27 cellular contexts compared by ENCODE assay signal in the genomic region with DNA sequence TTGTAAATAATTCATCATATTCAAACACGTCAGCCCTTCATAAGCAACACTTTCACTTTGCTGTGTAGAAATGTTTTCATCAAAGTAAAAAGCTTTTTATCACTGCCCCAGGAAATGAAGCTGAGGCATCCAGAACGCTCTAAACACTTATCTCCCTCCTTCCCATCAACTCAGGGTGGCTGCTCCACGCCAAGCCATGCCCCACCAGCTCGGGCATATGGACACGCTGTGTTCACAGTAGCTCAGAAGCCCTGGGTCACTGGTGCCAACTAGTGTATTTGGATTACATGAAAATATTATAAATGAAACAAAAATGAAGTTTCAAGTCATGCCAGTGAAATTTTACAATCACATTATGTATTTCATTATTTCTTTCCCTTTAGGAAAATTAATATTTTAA. TPM values are rescaled to one million over a fixed set of nuclear protein-coding genes. Genes with fewer than 3 reads are reported as not detected.
DNase-seq lines count a peak whose midpoint lies in the region; ATAC-seq and TF ChIP-seq lines count a peak whose summit lies in the region.
"Had no signal": no experiment of that assay in that cellular context is flagged by ENCODE, and none has a peak within 500 bp of the region (broad histone marks: within the 10 kb centered on the region; RNA-seq: fewer than 3 reads in every experiment).

No MANE protein-coding gene starts in this region.

- H3K27ac ChIP-seq in SK-N-SH (ENCODE audit: low read depth in 2 of 2, low read length in 1 of 2), result no peak overlapping the region
- H3K27ac ChIP-seq: 22Rv1, BLaER1, GM23248 had no signal

- no peaks in the 10 kb centered on the region for H3K9me3 Mint-ChIP-seq in activated CD4-positive, alpha-beta memory T cell treated with anti-CD3 and anti-CD28 coated beads for 36 hours
- H3K9me3 Mint-ChIP-seq in natural killer cell, result no peaks in the 10 kb centered on the region
- H3K9me3 Mint-ChIP-seq: CD4-positive, alpha-beta T cell; H9 had no signal

- no peaks in the 10 kb centered on the region for H3K4me1 Mint-ChIP-seq in activated CD4-positive, alpha-beta memory T cell treated with anti-CD3 and anti-CD28 coated beads for 36 hours (ENCODE audit: low read depth)
- no peaks in the 10 kb centered on the region for H3K4me1 Mint-ChIP-seq in natural killer cell

- no peak overlapping the region for H2AFZ ChIP-seq in SK-N-SH (ENCODE audit: low read depth)
- H2AFZ ChIP-seq: GM23248 had no signal

- no peaks in the 10 kb centered on the region for H3K36me3 Mint-ChIP-seq in activated CD4-positive, alpha-beta memory T cell treated with anti-CD3 and anti-CD28 coated beads for 36 hours
- H3K36me3 Mint-ChIP-seq in natural killer cell, result no peaks in the 10 kb centered on the region

- TF ChIP-seq EP300 in SK-N-SH (IDR thresholded peaks at IDR 0.05; ENCODE audit: borderline replicate concordance in 1 of 2, low read depth in 1 of 2, low read length in 1 of 2), result no peak

- no peak for TF ChIP-seq CTCF in SK-N-SH (IDR thresholded peaks at IDR 0.05)
- TF ChIP-seq CTCF in natural killer cell (IDR thresholded peaks at IDR 0.05), result no peak

- peaks cover 5% of the 10 kb centered on the region for H3F3A ChIP-seq in SK-N-SH (replicated peaks; ENCODE audit: insufficient read depth)

- no peaks in the 10 kb centered on the region for H4K20me1 ChIP-seq in SK-N-SH (ENCODE audit: insufficient read depth)
- H4K20me1 ChIP-seq: BLaER1 had no signal

- H3K27me3 ChIP-seq in SK-N-SH (ENCODE audit: insufficient read depth), result no peaks in the 10 kb centered on the region
- H3K27me3 ChIP-seq: BLaER1 had no signal

- no peak overlapping the region for H3K27ac Mint-ChIP-seq in activated CD4-positive, alpha-beta memory T cell treated with anti-CD3 and anti-CD28 coated beads for 36 hours
- H3K27ac Mint-ChIP-seq in natural killer cell, result no peak overlapping the region
- H3K27ac Mint-ChIP-seq: CD4-positive, alpha-beta T cell; H9; HFFc6 had no signal

- DNase-seq in SK-N-SH, result no peak
- DNase-seq in cerebellar cortex (ENCODE audit: low spot score), result peak; percentile 81
- DNase-seq in glomerular visceral epithelial cell (ENCODE audit: extremely low spot score), result peak; percentile 56
- DNase-seq in activated CD4-positive, alpha-beta memory T cell treated with anti-CD3 and anti-CD28 coated beads for 36 hours, result no peak
- DNase-seq in natural killer cell, result no peak
- no peak for DNase-seq in NCI-H2171 (lab: John Stamatoyannopoulos, UW)
- no peak for DNase-seq in activated CD4-positive, alpha-beta T cell treated with anti-CD3 and anti-CD28 coated beads, Interleukin-2, amount 50 U/mL, for 4 hours
- DNase-seq: ACHN; Caco-2; CD4-positive, alpha-beta T cell; DMS 273 treated with DMSO at 0.1 percent for 48 hours; DMS79 treated with DMSO at 0.1 percent for 48 hours; GM23248; H9; HFFc6; Kasumi-1; MM.1S; NCI-H1092; NCI-H1436 treated with DMSO at 0.1 percent for 48 hours; NCI-H1930; NCI-H226; NCI-H510A treated with DMSO at 0.1 percent for 48 hours; NCI-H774; Right ventricle myocardium superior had no signal

- WGBS in SK-N-SH (ENCODE audit: low lambda C conversion rate), result 54% methylated on average over 5 of the region's 5 CpGs

- no peaks in the 10 kb centered on the region for H3K36me3 ChIP-seq in SK-N-SH (replicated peaks in 1 of 2; ENCODE audit: control insufficient read depth in 1 of 2, insufficient read depth in 2 of 2, low read length in 1 of 2)
- H3K36me3 ChIP-seq: BLaER1 had no signal

- no peaks in the 10 kb centered on the region for H3K9me3 ChIP-seq in SK-N-SH
- H3K9me3 ChIP-seq: BLaER1, Caco-2 had no signal

- no peaks in the 10 kb centered on the region for H3K79me2 ChIP-seq in SK-N-SH (ENCODE audit: insufficient read depth)

- TF ChIP-seq RAD21 in SK-N-SH (IDR thresholded peaks at IDR 0.05; ENCODE audit: low read length), result no peak

- H3K9me2 ChIP-seq in SK-N-SH, result no peaks in the 10 kb centered on the region

- POLR2A ChIA-PET in SK-N-SH (lab: Yijun Ruan, JAX), result no interaction called here
- POLR2A ChIA-PET in activated CD4-positive, alpha-beta memory T cell treated with anti-CD3 and anti-CD28 coated beads for 36 hours (lab: Charles Lee), result no interaction called here

- no peak overlapping the region for H3K4me3 Mint-ChIP-seq in activated CD4-positive, alpha-beta memory T cell treated with anti-CD3 and anti-CD28 coated beads for 36 hours
- no peak overlapping the region for H3K4me3 Mint-ChIP-seq in natural killer cell
- H3K4me3 Mint-ChIP-seq: CD4-positive, alpha-beta T cell; H9; HFFc6 had no signal

- peaks cover 0 to 7% of the 10 kb centered on the region in 2 experiments; a peak in 1 of 4 replicates for H3K4me1 ChIP-seq in SK-N-SH (ENCODE audit: control insufficient read depth in 1 of 2, insufficient read depth in 2 of 2, low read depth in 1 of 2, low read length in 1 of 2)

- H3K9ac ChIP-seq in SK-N-SH, result no peak overlapping the region
- H3K9ac ChIP-seq: BLaER1, GM23248 had no signal

- CTCF ChIA-PET in SK-N-SH (lab: Yijun Ruan, JAX), result no interaction called here
- CTCF ChIA-PET in activated CD4-positive, alpha-beta memory T cell treated with anti-CD3 and anti-CD28 coated beads for 36 hours (lab: Charles Lee), result no interaction called here

- H3K4me2 ChIP-seq in SK-N-SH, result peak overlapping the region; percentile 50; the same call in 1 of the 2 replicates
- H3K4me2 ChIP-seq: BLaER1 had no signal

- ATAC-seq in SK-N-SH treated with all-trans-retinoic acid at 6 μM for 48 hours (no peak), natural killer cell (no peak)

- peaks cover 2% of the 10 kb centered on the region for H3K27me3 Mint-ChIP-seq in activated CD4-positive, alpha-beta memory T cell treated with anti-CD3 and anti-CD28 coated beads for 36 hours
- peaks cover 0 to 2% of the 10 kb centered on the region in 2 donors for H3K27me3 Mint-ChIP-seq in natural killer cell (ENCODE audit: low read depth in 2 of 2)

- intact Hi-C loops in activated CD4-positive, alpha-beta memory T cell treated with anti-CD3 and anti-CD28 coated beads for 36 hours (cut with micrococcal nuclease), result no loop called here
- intact Hi-C loops in natural killer cell (cut with micrococcal nuclease), result no loop called here

- H3K4me3 ChIP-seq in SK-N-SH (ENCODE audit: low read depth in 2 of 2, low read length in 1 of 2), result no peak overlapping the region
- H3K4me3 ChIP-seq: BLaER1, GM23248 had no signal

TF ChIP-seq in SK-N-SH, 30 proteins besides CTCF, POLR2A, EP300 and RAD21 (continues in another document):
- no peak for TF ChIP-seq GATA2 (CRISPR knock-in tag; IDR thresholded peaks at IDR 0.05)
- TF ChIP-seq TCF12 (IDR thresholded peaks at IDR 0.05), result no peak
- TF ChIP-seq, protein P1, sequence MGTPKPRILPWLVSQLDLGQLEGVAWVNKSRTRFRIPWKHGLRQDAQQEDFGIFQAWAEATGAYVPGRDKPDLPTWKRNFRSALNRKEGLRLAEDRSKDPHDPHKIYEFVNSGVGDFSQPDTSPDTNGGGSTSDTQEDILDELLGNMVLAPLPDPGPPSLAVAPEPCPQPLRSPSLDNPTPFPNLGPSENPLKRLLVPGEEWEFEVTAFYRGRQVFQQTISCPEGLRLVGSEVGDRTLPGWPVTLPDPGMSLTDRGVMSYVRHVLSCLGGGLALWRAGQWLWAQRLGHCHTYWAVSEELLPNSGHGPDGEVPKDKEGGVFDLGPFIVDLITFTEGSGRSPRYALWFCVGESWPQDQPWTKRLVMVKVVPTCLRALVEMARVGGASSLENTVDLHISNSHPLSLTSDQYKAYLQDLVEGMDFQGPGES (IDR thresholded peaks at IDR 0.05; ENCODE audit: low read depth, low read length), result no peak
- no peak for TF ChIP-seq RFX5 (IDR thresholded peaks at IDR 0.05; ENCODE audit: low read length)
- no peak for TF ChIP-seq NFIC (IDR thresholded peaks at IDR 0.05; ENCODE audit: borderline replicate concordance)
- TF ChIP-seq, protein P2, sequence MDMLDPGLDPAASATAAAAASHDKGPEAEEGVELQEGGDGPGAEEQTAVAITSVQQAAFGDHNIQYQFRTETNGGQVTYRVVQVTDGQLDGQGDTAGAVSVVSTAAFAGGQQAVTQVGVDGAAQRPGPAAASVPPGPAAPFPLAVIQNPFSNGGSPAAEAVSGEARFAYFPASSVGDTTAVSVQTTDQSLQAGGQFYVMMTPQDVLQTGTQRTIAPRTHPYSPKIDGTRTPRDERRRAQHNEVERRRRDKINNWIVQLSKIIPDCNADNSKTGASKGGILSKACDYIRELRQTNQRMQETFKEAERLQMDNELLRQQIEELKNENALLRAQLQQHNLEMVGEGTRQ (IDR thresholded peaks at IDR 0.05; ENCODE audit: borderline replicate concordance, low read depth, low read length), result no peak

TF ChIP-seq in SK-N-SH treated with all-trans-retinoic acid at 6 μM for 48 hours, 23 proteins besides CTCF, POLR2A, EP300 and RAD21 (continues in another document):
- TF ChIP-seq ARNTL (CRISPR knock-in tag; IDR thresholded peaks at IDR 0.05; ENCODE audit: borderline replicate concordance, low read depth) (no peak), ZC3H10 (CRISPR knock-in tag; IDR thresholded peaks at IDR 0.05) (no peak), ZNF70 (CRISPR knock-in tag; IDR thresholded peaks at IDR 0.05) (no peak), ESRRG (CRISPR knock-in tag; IDR thresholded peaks at IDR 0.05) (no peak), BACH2 (CRISPR knock-in tag; IDR thresholded peaks at IDR 0.05; ENCODE audit: borderline replicate concordance) (no peak), ZFP30 (CRISPR knock-in tag; IDR thresholded peaks at IDR 0.05) (no peak), OSR1 (CRISPR knock-in tag; IDR thresholded peaks at IDR 0.05) (no peak), ZFP3 (CRISPR knock-in tag; IDR thresholded peaks at IDR 0.05) (no peak)
- TF ChIP-seq, protein P3, sequence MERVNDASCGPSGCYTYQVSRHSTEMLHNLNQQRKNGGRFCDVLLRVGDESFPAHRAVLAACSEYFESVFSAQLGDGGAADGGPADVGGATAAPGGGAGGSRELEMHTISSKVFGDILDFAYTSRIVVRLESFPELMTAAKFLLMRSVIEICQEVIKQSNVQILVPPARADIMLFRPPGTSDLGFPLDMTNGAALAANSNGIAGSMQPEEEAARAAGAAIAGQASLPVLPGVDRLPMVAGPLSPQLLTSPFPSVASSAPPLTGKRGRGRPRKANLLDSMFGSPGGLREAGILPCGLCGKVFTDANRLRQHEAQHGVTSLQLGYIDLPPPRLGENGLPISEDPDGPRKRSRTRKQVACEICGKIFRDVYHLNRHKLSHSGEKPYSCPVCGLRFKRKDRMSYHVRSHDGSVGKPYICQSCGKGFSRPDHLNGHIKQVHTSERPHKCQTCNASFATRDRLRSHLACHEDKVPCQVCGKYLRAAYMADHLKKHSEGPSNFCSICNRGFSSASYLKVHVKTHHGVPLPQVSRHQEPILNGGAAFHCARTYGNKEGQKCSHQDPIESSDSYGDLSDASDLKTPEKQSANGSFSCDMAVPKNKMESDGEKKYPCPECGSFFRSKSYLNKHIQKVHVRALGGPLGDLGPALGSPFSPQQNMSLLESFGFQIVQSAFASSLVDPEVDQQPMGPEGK (CRISPR knock-in tag; IDR thresholded peaks at IDR 0.05; ENCODE audit: borderline replicate concordance), result no peak

RNA-seq across cellular contexts. Expression of a gene that starts 10.3 kb away (rescaled TPM):
- 0.43 and 0.67 TPM in 2 replicates for polyA plus RNA-seq in SK-N-SH (2012; rRNA removed)
- 0.26 and 0.41 TPM in 2 replicates for polyA plus RNA-seq in SK-N-SH (2012; cell fraction: cytosol; rRNA removed)
- 0.32 and 0.71 TPM in 2 replicates for polyA plus RNA-seq in SK-N-SH (2012; cell fraction: nucleus; rRNA removed)
- not detected for total RNA-seq in activated CD4-positive, alpha-beta memory T cell treated with anti-CD3 and anti-CD28 coated beads for 36 hours
- not detected for total RNA-seq in natural killer cell
- total RNA-seq: CD4-positive, alpha-beta T cell had no signal

Comparison
In these comparisons a context has a peak if more than half of its experiments do, and no peak if none do; other contexts are left out.
1. DNase-seq: peak in cerebellar cortex (single experiment) and glomerular visceral epithelial cell (single experiment); none in SK-N-SH (single experiment), activated CD4-positive, alpha-beta memory T cell treated with anti-CD3 and anti-CD28 coated beads for 36 hours (single experiment), natural killer cell (single experiment), NCI-H2171 (single experiment) and activated CD4-positive, alpha-beta T cell treated with anti-CD3 and anti-CD28 coated beads, Interleukin-2, amount 50 U/mL, for 4 hours (0 of 2).